In the genomic region with DNA sequence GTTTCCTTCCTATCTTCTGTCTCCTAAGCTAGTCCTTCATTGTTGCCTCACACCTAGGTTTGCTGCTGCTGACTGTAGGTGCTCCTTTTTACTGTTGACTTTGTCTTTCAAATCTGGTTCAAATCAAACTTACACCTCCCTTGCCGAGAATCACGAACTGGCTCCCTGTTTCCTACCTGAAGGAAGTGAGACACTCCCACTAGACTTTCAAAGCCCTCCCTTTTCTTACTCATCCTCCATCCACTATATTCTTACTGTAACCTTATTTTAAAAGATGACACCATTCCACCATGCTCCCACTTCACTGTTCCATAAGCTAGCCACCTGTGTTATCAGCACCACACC, we compare ENCODE assay signal across 19 cellular contexts. TPM values are rescaled to one million over a fixed set of nuclear protein-coding genes. Genes with fewer than 3 reads are reported as not detected.
DNase-seq lines count a peak whose midpoint lies in the region; ATAC-seq, FAIRE-seq and TF ChIP-seq lines count a peak whose summit lies in the region.
"Had no signal": no experiment of that assay in that cellular context is flagged by ENCODE, and none has a peak within 500 bp of the region (broad histone marks: within the 10 kb centered on the region; RNA-seq: fewer than 3 reads in every experiment).

No MANE protein-coding gene starts in this region.

- H3K4me2 ChIP-seq in GM23338 (0 out of 2 replicates have a peak overlapping the region, but pooled peaks have one; percentile 20), PC-9 (peak overlapping the region; percentile 71)

- H4K20me1 ChIP-seq in GM23338 (replicated peaks; ENCODE audit: insufficient read depth) (0 out of 2 replicates have a peak, but pooled peaks cover 12% of the 10 kb centered on the region), PC-9 (ENCODE audit: insufficient read depth) (no peaks in the 10 kb centered on the region)

- peaks cover 10% of the 10 kb centered on the region for H3K27me3 Mint-ChIP-seq in GM23338 (ENCODE audit: insufficient read depth, low read depth, poor library complexity)
- peaks cover 2% of the 10 kb centered on the region for H3K27me3 Mint-ChIP-seq in activated CD4-positive, alpha-beta memory T cell treated with anti-CD3 and anti-CD28 coated beads for 36 hours

- no peaks in the 10 kb centered on the region for H3F3A ChIP-seq in GM23338 (replicated peaks; ENCODE audit: low read depth)
- peaks cover 48% of the 10 kb centered on the region for H3F3A ChIP-seq in PC-9 (ENCODE audit: insufficient read depth, low read depth)

- H3K4me3 ChIP-seq in GM23338, result no peak overlapping the region
- peak overlapping the region; percentile 18; the same call in 1 of the 2 replicates for H3K4me3 ChIP-seq in PC-9
- H3K4me3 ChIP-seq in epithelial cell of esophagus (ENCODE audit: low read length), result no peak overlapping the region
- no peak overlapping the region for H3K4me3 ChIP-seq in pancreas
- H3K4me3 ChIP-seq: ascending aorta, right atrium auricular region, thoracic aorta had no signal

- peaks cover 15% of the 10 kb centered on the region; the same call in 1 of the 2 replicates for H3K36me3 ChIP-seq in GM23338 (ENCODE audit: insufficient read depth)
- H3K36me3 ChIP-seq in PC-9 (ENCODE audit: low read depth), result peaks cover 32% of the 10 kb centered on the region
- H3K36me3 ChIP-seq in pancreas, result peaks cover 0 to 21% (median 0%) of the 10 kb centered on the region in 3 donors
- H3K36me3 ChIP-seq: ascending aorta, right atrium auricular region, thoracic aorta had no signal

- H3K4me3 Mint-ChIP-seq in GM23338, result peak overlapping the region; percentile 15; the same call in 1 of the 3 replicates
- H3K4me3 Mint-ChIP-seq in activated CD4-positive, alpha-beta memory T cell treated with anti-CD3 and anti-CD28 coated beads for 36 hours, result no peak overlapping the region

- WGBS in pancreas, 2 donors, result 25 to 28% methylated on average over 2 of the region's 2 CpGs

- no peak overlapping the region; the same call in 1 of the 2 replicates for H3K27ac ChIP-seq in GM23338 (ENCODE audit: low read depth)
- peak overlapping the region; percentile 96 for H3K27ac ChIP-seq in PC-9
- H3K27ac ChIP-seq in pancreas, result peak overlapping the region in 3 of 4 donors; percentile 53 to 84 (median 79)
- H3K27ac ChIP-seq: ascending aorta, right atrium auricular region, thoracic aorta, VCaP had no signal

- H3K27ac Mint-ChIP-seq in GM23338, result no peak overlapping the region; the same call in 1 of the 2 replicates
- no peak overlapping the region for H3K27ac Mint-ChIP-seq in activated CD4-positive, alpha-beta memory T cell treated with anti-CD3 and anti-CD28 coated beads for 36 hours

- H3K9me2 ChIP-seq in GM23338 (ENCODE audit: insufficient read depth) (no peaks in the 10 kb centered on the region), PC-9 (ENCODE audit: insufficient read depth) (no peaks in the 10 kb centered on the region)

- TF ChIP-seq CTCF in GM23338 (conservative IDR thresholded peaks at IDR 0.05; ENCODE audit: low read depth in 2 of 2), result no peak
- no peak for TF ChIP-seq CTCF in PC-9 (conservative IDR thresholded peaks at IDR 0.05)
- no peak for TF ChIP-seq CTCF in epithelial cell of esophagus (IDR thresholded peaks at IDR 0.05; ENCODE audit: insufficient read depth, low read depth, low read length, missing control alignments)
- no peak for TF ChIP-seq CTCF in pancreas (IDR thresholded peaks at IDR 0.05)

- intact Hi-C loops in PC-9 (cut with micrococcal nuclease; ENCODE audit: unreplicated experiment) (loop anchor here (2.0 kb wide), 1 partner anchor 14 kb away; no protein-coding TSS in a partner anchor), pancreas (cut with DNase I) (no loop called here)
- intact Hi-C loops in activated CD4-positive, alpha-beta memory T cell treated with anti-CD3 and anti-CD28 coated beads for 36 hours (cut with micrococcal nuclease), result no loop called here

- CTCF ChIA-PET in PC-9 (lab: Charles Lee), result interaction anchor here (0.6 kb wide), 1 partner anchor 49 kb away, joined by 3 read pairs; no protein-coding TSS in a partner anchor
- CTCF ChIA-PET in activated CD4-positive, alpha-beta memory T cell treated with anti-CD3 and anti-CD28 coated beads for 36 hours (lab: Charles Lee), result interaction anchor here (1.3 kb wide), 1 partner anchor 10 kb away, joined by 4 read pairs; a partner anchor contains a TSS

- H3K9me3 Mint-ChIP-seq in GM23338, result no peaks in the 10 kb centered on the region
- no peaks in the 10 kb centered on the region for H3K9me3 Mint-ChIP-seq in activated CD4-positive, alpha-beta memory T cell treated with anti-CD3 and anti-CD28 coated beads for 36 hours

- H3K4me1 ChIP-seq in GM23338 (ENCODE audit: insufficient read depth) (peaks cover 25% of the 10 kb centered on the region), PC-9 (replicated peaks; ENCODE audit: insufficient read depth) (peaks cover 71% of the 10 kb centered on the region), pancreas (peaks cover 13 to 28% (median 23%) of the 10 kb centered on the region in 3 donors)
- H3K4me1 ChIP-seq: ascending aorta, right atrium auricular region had no signal

- ATAC-seq in GM23338 (peak; percentile 43; the same call in 2 of the 3 replicates), pancreas (peak in 1 of 4 donors; percentile 11), HG03039 (IDR thresholded peaks at IDR 0.05; ENCODE audit: unreplicated experiment) (no peak)
- ATAC-seq: left ventricle myocardium superior had no signal

- H3K79me2 ChIP-seq in GM23338 (replicated peaks; ENCODE audit: insufficient read depth), result peaks cover 72% of the 10 kb centered on the region
- peaks cover 93% of the 10 kb centered on the region for H3K79me2 ChIP-seq in PC-9 (ENCODE audit: low read depth)

- H3K9me3 ChIP-seq in PC-9 (ENCODE audit: insufficient read depth, low read depth) (no peaks in the 10 kb centered on the region), pancreas (no peaks in the 10 kb centered on the region)
- H3K9me3 ChIP-seq: ascending aorta, right atrium auricular region, thoracic aorta had no signal

- DNase-seq in GM23338 (ENCODE audit: low spot score) (no peak), PC-9 (peak in 1 of 2 experiments; percentile 11), epithelial cell of esophagus (ENCODE audit: low read depth) (peak; percentile 74), pancreas (no peak), Kasumi-1 (lab: John Stamatoyannopoulos, UW) (no peak), DMS79 (lab: John Stamatoyannopoulos, UW) (no peak)
- DNase-seq in activated CD4-positive, alpha-beta memory T cell treated with anti-CD3 and anti-CD28 coated beads for 36 hours, result no peak
- DNase-seq: activated naive CD4-positive, alpha-beta T cell; KG1; left ventricle myocardium superior; NCI-H1417 treated with DMSO at 0.1 percent for 48 hours; NCI-H446; stimulated activated CD8-positive, alpha-beta memory T cell treated with anti-CD3 and anti-CD28 coated beads, Interleukin-4, amount 100 ng/mL, for 48 hours had no signal

- H3K27me3 ChIP-seq in GM23338 (ENCODE audit: insufficient read depth) (no peaks in the 10 kb centered on the region), PC-9 (ENCODE audit: insufficient read depth, low read depth) (no peaks in the 10 kb centered on the region), pancreas (no peaks in the 10 kb centered on the region)
- H3K27me3 ChIP-seq: ascending aorta, right atrium auricular region had no signal

- POLR2A ChIA-PET in PC-9 (lab: Charles Lee; ENCODE audit: unreplicated experiment), result interaction anchor here (0.5 to 0.6 kb wide), 2 partner anchors 14 to 52 kb away, joined by 4 to 5 read pairs; no protein-coding TSS in a partner anchor
- POLR2A ChIA-PET in activated CD4-positive, alpha-beta memory T cell treated with anti-CD3 and anti-CD28 coated beads for 36 hours (lab: Charles Lee), result no interaction called here

- no TSS peak for BruUV-seq in PC-9 (replicated peaks; lab: Mats Ljungman, UMichigan)

- no peak for FAIRE-seq in pancreas (lab: Jason Lieb, UNC)
- FAIRE-seq: GM18507 had no signal

- H3K36me3 Mint-ChIP-seq in GM23338 (ENCODE audit: low read depth), result peaks cover 19% of the 10 kb centered on the region
- H3K36me3 Mint-ChIP-seq in activated CD4-positive, alpha-beta memory T cell treated with anti-CD3 and anti-CD28 coated beads for 36 hours, result no peaks in the 10 kb centered on the region

- peaks cover 25% of the 10 kb centered on the region for H3K4me1 Mint-ChIP-seq in GM23338
- no peaks in the 10 kb centered on the region for H3K4me1 Mint-ChIP-seq in activated CD4-positive, alpha-beta memory T cell treated with anti-CD3 and anti-CD28 coated beads for 36 hours (ENCODE audit: low read depth)

- H2AFZ ChIP-seq in GM23338, result no peak overlapping the region
- H2AFZ ChIP-seq in PC-9, result no peak overlapping the region

TF ChIP-seq in GM23338, 12 proteins besides CTCF, POLR2A, EP300 and RAD21:
- no peak for TF ChIP-seq NANOG (IDR thresholded peaks at IDR 0.05; ENCODE audit: borderline replicate concordance)

RNA-seq across cellular contexts. Expression of a gene that starts 10.5 kb away (rescaled TPM):
- total RNA-seq in GM23338 (2014; rRNA removed; shearing (Covaris generic)), result 61.6 and 79.7 TPM in 2 replicates
- polyA plus RNA-seq in GM23338 (2016; fragmentation: Nextera tagmentation; extraction: Ambion mirVana) (10.9 and 14.3 TPM in 2 replicates), pancreas (10 to 100 TPM; 10.9 to 12.9 TPM)
- total RNA-seq in PC-9 (2021) (66.5 and 77.4 TPM in 2 replicates), pancreas (100 to 1,000 TPM in 1 of 6 donors, 10 to 100 TPM in 5; 38.5 to 107 (median 44.7) TPM)
- total RNA-seq in activated CD4-positive, alpha-beta memory T cell treated with anti-CD3 and anti-CD28 coated beads for 36 hours, result under 1 TPM; 0.68 to 0.83 TPM

RNA-seq across cellular contexts. Expression of a gene that starts 56.9 kb away (rescaled TPM):
- 61.6 and 67.7 TPM in 2 replicates for total RNA-seq in GM23338 (2014; rRNA removed; shearing (Covaris generic))
- polyA plus RNA-seq in GM23338 (2016; fragmentation: Nextera tagmentation; extraction: Ambion mirVana), result 50.9 and 52.2 TPM in 2 replicates
- 16.9 and 24.7 TPM in 2 replicates for total RNA-seq in PC-9 (2021)
- 10 to 100 TPM in 5 of 6 donors, 1 to 10 TPM in 1; 9.4 to 15.6 (median 13.4) TPM for total RNA-seq in pancreas
- polyA plus RNA-seq in pancreas, result 10 to 100 TPM; 13.3 TPM
- 10 to 100 TPM; 40.8 to 46.9 TPM for total RNA-seq in activated CD4-positive, alpha-beta memory T cell treated with anti-CD3 and anti-CD28 coated beads for 36 hours

Comparison
In these comparisons a context has a peak if more than half of its experiments do, and no peak if none do; other contexts are left out.
1. RNA of a gene that starts 10.5 kb away (total RNA-seq): 66.5 to 77.4 TPM in PC-9, 61.6 to 79.7 TPM in GM23338 and 38.5 to 107 TPM in pancreas; 0.68 to 0.83 TPM in activated CD4-positive, alpha-beta memory T cell treated with anti-CD3 and anti-CD28 coated beads for 36 hours; every median in the first group is over 10 times any median in the second.